ENCODE assay signal across 1 cellular context in the genomic region with DNA sequence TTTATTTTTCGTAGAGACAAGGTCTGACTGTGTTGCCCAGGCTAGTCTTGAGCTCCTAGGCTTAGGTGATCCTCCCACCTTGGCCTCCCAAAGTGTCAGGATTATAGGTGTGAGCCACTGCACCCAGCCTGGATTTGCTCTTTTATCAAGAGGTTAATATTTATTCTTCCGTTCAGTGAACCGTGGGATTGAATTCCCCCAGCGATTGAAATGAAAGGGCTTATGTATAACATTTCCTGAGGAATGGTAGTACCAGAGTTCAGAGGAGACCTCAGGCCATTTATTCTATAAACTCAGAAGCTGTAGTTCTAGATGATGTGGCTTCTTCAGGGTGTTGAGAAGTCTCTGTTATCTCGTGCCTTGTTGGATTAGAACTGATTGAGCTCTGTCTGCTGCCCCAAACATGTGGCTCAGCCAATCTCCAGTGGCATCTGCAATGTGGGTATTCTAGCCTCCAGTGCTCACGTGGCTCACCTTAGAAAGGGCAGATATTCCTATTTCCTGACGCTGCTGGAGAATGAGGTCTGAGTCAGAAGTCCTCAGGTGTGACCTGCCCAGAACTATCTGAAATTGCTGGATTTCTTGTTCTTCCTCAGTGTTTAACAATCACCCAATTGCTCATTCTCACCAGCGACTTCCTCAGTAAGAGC.
TF ChIP-seq lines count a peak whose summit lies in the region.

No MANE protein-coding gene starts in this region.

TF ChIP-seq in HCT116, 20 proteins besides CTCF, POLR2A, EP300 and RAD21:
- TF ChIP-seq CBX3 (IDR thresholded peaks at IDR 0.05; ENCODE audit: low read depth) (no peak), ZNF274 (IDR thresholded peaks at IDR 0.05; ENCODE audit: low read depth, low read length) (no peak), YY1 (IDR thresholded peaks at IDR 0.05; ENCODE audit: extremely low read depth, insufficient replicate concordance, low read depth, low read length) (no peak)
